1 cellular context compared by ENCODE assay signal in the genomic region with DNA sequence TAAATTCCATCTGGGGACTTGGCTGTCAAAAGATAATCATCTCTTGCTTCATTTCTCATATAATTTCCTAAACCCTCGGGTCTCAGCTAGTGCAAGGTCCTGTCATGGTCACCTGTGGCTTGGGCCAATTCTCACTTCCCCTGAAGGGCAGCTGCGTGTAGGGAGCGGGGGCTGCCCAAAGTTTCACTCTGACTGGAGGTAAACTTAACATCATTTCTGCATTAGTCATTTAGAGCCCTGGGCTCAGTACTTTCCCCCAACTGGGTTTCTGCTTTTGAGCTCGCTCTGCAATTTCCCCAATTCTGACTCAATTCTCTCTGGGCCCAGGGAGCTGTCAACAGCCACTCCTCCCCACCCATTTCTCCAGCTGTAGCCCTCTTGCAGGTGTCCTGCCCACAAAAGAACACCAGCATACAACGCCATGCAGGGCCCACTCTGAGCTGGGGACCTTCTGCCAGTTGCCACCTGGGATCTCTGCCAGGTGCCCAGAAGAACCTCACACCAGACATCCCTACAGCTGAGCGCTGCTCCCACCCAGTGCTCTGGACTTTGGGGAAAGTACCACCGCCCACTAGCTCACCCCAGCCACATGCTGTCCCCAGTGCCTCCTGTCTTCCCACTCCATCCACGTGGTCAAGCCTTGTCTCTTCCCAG.
TF ChIP-seq lines count a peak whose summit lies in the region.

No MANE protein-coding gene starts in this region.

TF ChIP-seq in HCT116, 20 proteins besides CTCF, POLR2A, EP300 and RAD21:
- TF ChIP-seq CEBPB (IDR thresholded peaks at IDR 0.05; ENCODE audit: low read depth) (no peak), MAX (IDR thresholded peaks at IDR 0.05) (no peak), ELF1 (IDR thresholded peaks at IDR 0.05; ENCODE audit: borderline replicate concordance, low read depth) (no peak), SRF (IDR thresholded peaks at IDR 0.05; ENCODE audit: low read depth) (no peak), JUND (IDR thresholded peaks at IDR 0.05) (no peak), CBX3 (IDR thresholded peaks at IDR 0.05; ENCODE audit: low read depth) (no peak), FOSL1 (IDR thresholded peaks at IDR 0.05; ENCODE audit: low read depth) (no peak), EGR1 (IDR thresholded peaks at IDR 0.05; ENCODE audit: low read depth) (no peak), ZBTB33 (IDR thresholded peaks at IDR 0.05; ENCODE audit: extremely low read depth, insufficient replicate concordance, low read length) (no peak), YY1 (IDR thresholded peaks at IDR 0.05; ENCODE audit: extremely low read depth, insufficient replicate concordance, low read depth, low read length) (no peak), EZH2phosphoT487 (IDR thresholded peaks at IDR 0.05; ENCODE audit: borderline replicate concordance) (no peak), SP1 (IDR thresholded peaks at IDR 0.05; ENCODE audit: low read depth) (no peak), EZH2 (IDR thresholded peaks at IDR 0.05) (no peak), SIN3A (IDR thresholded peaks at IDR 0.05; ENCODE audit: low read depth) (no peak), ATF3 (IDR thresholded peaks at IDR 0.05) (no peak)
- TF ChIP-seq, protein P1, sequence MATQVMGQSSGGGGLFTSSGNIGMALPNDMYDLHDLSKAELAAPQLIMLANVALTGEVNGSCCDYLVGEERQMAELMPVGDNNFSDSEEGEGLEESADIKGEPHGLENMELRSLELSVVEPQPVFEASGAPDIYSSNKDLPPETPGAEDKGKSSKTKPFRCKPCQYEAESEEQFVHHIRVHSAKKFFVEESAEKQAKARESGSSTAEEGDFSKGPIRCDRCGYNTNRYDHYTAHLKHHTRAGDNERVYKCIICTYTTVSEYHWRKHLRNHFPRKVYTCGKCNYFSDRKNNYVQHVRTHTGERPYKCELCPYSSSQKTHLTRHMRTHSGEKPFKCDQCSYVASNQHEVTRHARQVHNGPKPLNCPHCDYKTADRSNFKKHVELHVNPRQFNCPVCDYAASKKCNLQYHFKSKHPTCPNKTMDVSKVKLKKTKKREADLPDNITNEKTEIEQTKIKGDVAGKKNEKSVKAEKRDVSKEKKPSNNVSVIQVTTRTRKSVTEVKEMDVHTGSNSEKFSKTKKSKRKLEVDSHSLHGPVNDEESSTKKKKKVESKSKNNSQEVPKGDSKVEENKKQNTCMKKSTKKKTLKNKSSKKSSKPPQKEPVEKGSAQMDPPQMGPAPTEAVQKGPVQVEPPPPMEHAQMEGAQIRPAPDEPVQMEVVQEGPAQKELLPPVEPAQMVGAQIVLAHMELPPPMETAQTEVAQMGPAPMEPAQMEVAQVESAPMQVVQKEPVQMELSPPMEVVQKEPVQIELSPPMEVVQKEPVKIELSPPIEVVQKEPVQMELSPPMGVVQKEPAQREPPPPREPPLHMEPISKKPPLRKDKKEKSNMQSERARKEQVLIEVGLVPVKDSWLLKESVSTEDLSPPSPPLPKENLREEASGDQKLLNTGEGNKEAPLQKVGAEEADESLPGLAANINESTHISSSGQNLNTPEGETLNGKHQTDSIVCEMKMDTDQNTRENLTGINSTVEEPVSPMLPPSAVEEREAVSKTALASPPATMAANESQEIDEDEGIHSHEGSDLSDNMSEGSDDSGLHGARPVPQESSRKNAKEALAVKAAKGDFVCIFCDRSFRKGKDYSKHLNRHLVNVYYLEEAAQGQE (IDR thresholded peaks at IDR 0.05; ENCODE audit: low read depth), result no peak
